In genomic region chr15:30984542-30984941, GRCh38 we compare ENCODE assay signal across 11 cellular contexts. TPM values are rescaled to one million over a fixed set of nuclear protein-coding genes. Genes with fewer than 3 reads are reported as not detected.
A peak's percentile ranks its signal among the peaks of the same experiment; 100 is the strongest.
DNase-seq lines count a peak whose midpoint lies in the region; ATAC-seq, FAIRE-seq and TF ChIP-seq lines count a peak whose summit lies in the region.
"Had no signal": no experiment of that assay in that cellular context is flagged by ENCODE, and none has a peak within 500 bp of the region (broad histone marks: within the 10 kb centered on the region; RNA-seq: fewer than 3 reads in every experiment).

No MANE protein-coding gene starts in this region.

- no peaks in the 10 kb centered on the region for H3K9me2 ChIP-seq in SK-N-SH

- FAIRE-seq in HepG2 (lab: Jason Lieb, UNC), result no peak

- H3K27me3 ChIP-seq in SK-N-SH (ENCODE audit: insufficient read depth), result no peaks in the 10 kb centered on the region
- H3K27me3 ChIP-seq in spleen (replicated peaks in 1 of 7), result no peaks in the 10 kb centered on the region
- no peaks in the 10 kb centered on the region for H3K27me3 ChIP-seq in HepG2 (ENCODE audit: control insufficient read depth in 1 of 2, insufficient read depth in 2 of 2, low read length in 2 of 2)

- H3K4me3 ChIP-seq in SK-N-SH (ENCODE audit: low read depth in 2 of 2, low read length in 1 of 2) (peak overlapping the region; percentile 1 to 27; a peak in 2 of 4 replicates), spleen (peak overlapping the region in 3 of 8 donors; percentile 2 to 36 (median 15)), HepG2 (replicated peaks in 1 of 3; ENCODE audit: insufficient read depth in 1 of 3, low read depth in 2 of 3, low read length in 3 of 3) (no peak overlapping the region)

- TF ChIP-seq EP300 in SK-N-SH (IDR thresholded peaks at IDR 0.05; ENCODE audit: borderline replicate concordance in 1 of 2, low read depth in 1 of 2, low read length in 1 of 2), result no peak
- no peak for TF ChIP-seq EP300 in HepG2 (IDR thresholded peaks at IDR 0.05; ENCODE audit: low read depth in 2 of 2, low read length in 2 of 2)
- TF ChIP-seq EP300 in HepG2 (CRISPR knock-in tag; IDR thresholded peaks at IDR 0.05; ENCODE audit: borderline replicate concordance), result no peak

- TF ChIP-seq CTCF in SK-N-SH (IDR thresholded peaks at IDR 0.05) (no peak), spleen (IDR thresholded peaks at IDR 0.05 in 8 of 11, conservative IDR thresholded peaks at IDR 0.05 in 3 of 11) (no peak), HepG2 (CRISPR knock-in tag; IDR thresholded peaks at IDR 0.05) (no peak)

- peak; percentile 72 for ATAC-seq in GM18511 (IDR thresholded peaks at IDR 0.05; ENCODE audit: unreplicated experiment)
- peak; percentile 29 for ATAC-seq in left ventricle myocardium superior
- no peak for ATAC-seq in HepG2
- no peak for ATAC-seq in HG02973 (IDR thresholded peaks at IDR 0.05; ENCODE audit: unreplicated experiment)

- H3F3A ChIP-seq in SK-N-SH (replicated peaks; ENCODE audit: insufficient read depth), result peaks cover 4% of the 10 kb centered on the region

- intact Hi-C loops in left ventricle myocardium superior (cut with micrococcal nuclease), result no loop called here
- intact Hi-C loops in spleen (cut with DNase I; ENCODE audit: low total_unique reads), result loop anchor here (5.0 to 10.0 kb wide), 2 partner anchors 37 to 140 kb away; no protein-coding TSS in a partner anchor
- intact Hi-C loops in HepG2 (cut with micrococcal nuclease; ENCODE audit: unreplicated experiment), result no loop called here

- in situ Hi-C loops in HepG2 (cut with HindIII; ENCODE audit: extremely low pct_ligation_motif_present, low pct_unique_long_range_greater_than_20kb), result loop anchor here (25.0 kb wide), 1 partner anchor 153 kb away; no protein-coding TSS in a partner anchor

- H2AFZ ChIP-seq in SK-N-SH (ENCODE audit: low read depth) (no peak overlapping the region), HepG2 (ENCODE audit: low read length) (no peak overlapping the region)

- H3K79me2 ChIP-seq in SK-N-SH (ENCODE audit: insufficient read depth) (peaks cover 75% of the 10 kb centered on the region), HepG2 (ENCODE audit: insufficient read depth, low read length) (peaks cover 53% of the 10 kb centered on the region)

- 60% methylated on average over 6 of the region's 6 CpGs for WGBS in SK-N-SH (ENCODE audit: low lambda C conversion rate)
- 51 to 71% (median 59%) methylated on average over 6 of the region's 6 CpGs for WGBS in spleen, 5 donors
- WGBS in HepG2 (ENCODE audit: low lambda C conversion rate), result 89% methylated on average over 6 of the region's 6 CpGs

- H4K20me1 ChIP-seq in SK-N-SH (ENCODE audit: insufficient read depth), result peaks cover 17% of the 10 kb centered on the region; the same call in 1 of the 2 replicates
- H4K20me1 ChIP-seq in HepG2 (ENCODE audit: insufficient read depth, low read length), result no peaks in the 10 kb centered on the region; the same call in 1 of the 2 replicates

- TF ChIP-seq RAD21 in SK-N-SH (IDR thresholded peaks at IDR 0.05; ENCODE audit: low read length) (no peak), HepG2 (CRISPR knock-in tag; IDR thresholded peaks at IDR 0.05) (no peak)

- peaks cover 6 to 18% of the 10 kb centered on the region in 2 experiments for H3K4me1 ChIP-seq in SK-N-SH (ENCODE audit: control insufficient read depth in 1 of 2, insufficient read depth in 2 of 2, low read depth in 1 of 2, low read length in 1 of 2)
- H3K4me1 ChIP-seq in spleen, result peaks cover 2 to 100% (median 91%) of the 10 kb centered on the region in 6 donors
- H3K4me1 ChIP-seq in HepG2 (ENCODE audit: insufficient read depth, low read length), result peaks cover 50% of the 10 kb centered on the region

- no peaks in the 10 kb centered on the region for H3K9me3 ChIP-seq in SK-N-SH
- H3K9me3 ChIP-seq in spleen, result no peaks in the 10 kb centered on the region
- H3K9me3 ChIP-seq in HepG2 (ENCODE audit: low read length), result no peaks in the 10 kb centered on the region

- H3K36me3 ChIP-seq in SK-N-SH (replicated peaks in 1 of 2; ENCODE audit: control insufficient read depth in 1 of 2, insufficient read depth in 2 of 2, low read length in 1 of 2) (peaks cover 17 to 30% of the 10 kb centered on the region in 2 experiments), spleen (peaks cover 0 to 89% (median 15%) of the 10 kb centered on the region in 6 donors), HepG2 (replicated peaks in 1 of 2; ENCODE audit: control insufficient read depth in 1 of 2, insufficient read depth in 2 of 2, low read length in 2 of 2) (peaks cover 14 to 36% of the 10 kb centered on the region in 2 experiments)

- TF ChIP-seq POLR2A in spleen (IDR thresholded peaks at IDR 0.05), result no peak
- TF ChIP-seq POLR2A in HepG2 (IDR thresholded peaks at IDR 0.05; ENCODE audit: insufficient read depth in 1 of 2, low read depth in 2 of 2, low read length in 2 of 2), result no peak

- peak overlapping the region; percentile 57 for H3K4me2 ChIP-seq in SK-N-SH
- no peak overlapping the region for H3K4me2 ChIP-seq in HepG2 (ENCODE audit: low read depth, low read length)

- H3K27ac ChIP-seq in SK-N-SH (ENCODE audit: low read depth in 2 of 2, low read length in 1 of 2), result peak overlapping the region; percentile 46 to 53; a peak in 3 of 4 replicates
- peak overlapping the region in 7 of 8 donors; percentile 30 to 78 (median 64) for H3K27ac ChIP-seq in spleen
- no peak overlapping the region for H3K27ac ChIP-seq in HepG2 (ENCODE audit: extremely low read length, insufficient read depth, low read length)
- H3K27ac ChIP-seq: RWPE1 had no signal

- POLR2A ChIA-PET in SK-N-SH (lab: Yijun Ruan, JAX), result interaction anchor here (0.8 kb wide), 1 partner anchor 40 kb away, joined by 3 read pairs; no protein-coding TSS in a partner anchor
- POLR2A ChIA-PET in HepG2 (lab: Yijun Ruan, JAX), result no interaction called here

- DNase-seq in SK-N-SH (peak; percentile 64), left ventricle myocardium superior (no peak), spleen (no peak), COLO668 (lab: John Stamatoyannopoulos, UW; ENCODE audit: unreplicated experiment) (no peak), HepG2 (ENCODE audit: low spot score) (no peak), GDM1 (lab: John Stamatoyannopoulos, UW) (no peak)
- DNase-seq: activated CD8-positive, alpha-beta memory T cell treated with anti-CD3 and anti-CD28 coated beads, Interleukin-2, amount 50 U/mL, for 4 hours; endodermal cell had no signal

- CTCF ChIA-PET in SK-N-SH (lab: Yijun Ruan, JAX), result interaction anchor here (1.0 to 3.7 kb wide), 3 partner anchors 16 to 144 kb away, joined by 3 to 29 read pairs (median 5); no protein-coding TSS in a partner anchor
- CTCF ChIA-PET in HepG2 (lab: Yijun Ruan, JAX; ENCODE audit: low intra/inter-chr PET ratio, low total read pairs), result no interaction called here

- no peak overlapping the region for H3K9ac ChIP-seq in SK-N-SH
- H3K9ac ChIP-seq in HepG2 (ENCODE audit: insufficient read depth, low read depth, low read length), result no peak overlapping the region

- no TSS peak for BruUV-seq in HepG2 (replicated peaks; lab: Mats Ljungman, UMichigan)

TF ChIP-seq in SK-N-SH, 30 proteins besides CTCF, POLR2A, EP300 and RAD21 (continues in another document):
- TF ChIP-seq SIN3A (IDR thresholded peaks at IDR 0.05; ENCODE audit: borderline replicate concordance, low read depth, low read length), result no peak

TF ChIP-seq in HepG2, 621 proteins besides CTCF, POLR2A, EP300 and RAD21:
- TF ChIP-seq BRCA1 (CRISPR knock-in tag; IDR thresholded peaks at IDR 0.05) (no peak), CBX1 (IDR thresholded peaks at IDR 0.05; ENCODE audit: low read depth) (no peak), ATAD3A (CRISPR knock-in tag; IDR thresholded peaks at IDR 0.05) (no peak), POLR2AphosphoS2 (IDR thresholded peaks at IDR 0.05; ENCODE audit: low read depth, low read length) (no peak), FOSL1 (CRISPR knock-in tag; IDR thresholded peaks at IDR 0.05; ENCODE audit: borderline replicate concordance) (no peak), ZNF883 (CRISPR knock-in tag; IDR thresholded peaks at IDR 0.05; ENCODE audit: not compliant biosample characterization) (no peak)

RNA-seq across cellular contexts. Expression of gene MTMR10, which starts 6.9 kb away (rescaled TPM):
- polyA plus RNA-seq in SK-N-SH (2012; rRNA removed) (6.4 and 8.0 TPM in 2 replicates), spleen (10 to 100 TPM in 2 of 3 donors, 1 to 10 TPM in 1; 8.2 to 14.5 (median 10.1) TPM), HepG2 (2011; rRNA removed) (10.0 and 10.2 TPM in 2 replicates)
- 7.4 and 8.7 TPM in 2 replicates for polyA plus RNA-seq in SK-N-SH (2012; cell fraction: cytosol; rRNA removed)
- 9.1 and 14.4 TPM in 2 replicates for polyA plus RNA-seq in SK-N-SH (2012; cell fraction: nucleus; rRNA removed)
- total RNA-seq in left ventricle myocardium superior (34.8 TPM), spleen (10 to 100 TPM; 29.2 to 67.9 (median 51.6) TPM), HepG2 (2016; rRNA removed; fragmentation: Illumina TruSeq; extraction: Trizol) (17.4 and 18.6 TPM in 2 replicates)
- 2.5 and 2.7 TPM in 2 replicates for total RNA-seq in HepG2 (2016; cell fraction: cytosol; rRNA removed; fragmentation: Illumina TruSeq; extraction: Trizol; ENCODE audit: low read depth)
- total RNA-seq in HepG2 (2016; cell fraction: insoluble cytoplasmic fraction; rRNA removed; fragmentation: Illumina TruSeq; extraction: Trizol), result 17.6 and 17.8 TPM in 2 replicates
- 8.5 and 10.1 TPM in 2 replicates for total RNA-seq in HepG2 (2016; cell fraction: membrane; rRNA removed; fragmentation: Illumina TruSeq; extraction: Trizol)
- 29.2 and 29.6 TPM in 2 replicates for total RNA-seq in HepG2 (2016; cell fraction: nucleus; rRNA removed; fragmentation: Illumina TruSeq; extraction: Trizol)
- polyA plus RNA-seq in HepG2 (2011; cell fraction: cytosol; rRNA removed), result 4.3 and 6.3 TPM in 2 replicates
- 10.5 and 10.7 TPM in 2 replicates for polyA plus RNA-seq in HepG2 (2011; cell fraction: nucleus; rRNA removed)
- 11.6 and 14.6 TPM in 2 replicates for polyA plus RNA-seq in HepG2 (2012)
- 1.1 TPM in 2 replicates for polyA plus RNA-seq in HepG2 (2016; cell fraction: cytosol; fragmentation: Illumina TruSeq; extraction: Trizol; ENCODE audit: low read depth)
- polyA plus RNA-seq in HepG2 (2016; cell fraction: insoluble cytoplasmic fraction; fragmentation: Illumina TruSeq; extraction: Trizol; ENCODE audit: low read depth), result 13.3 and 14.3 TPM in 2 replicates
- 4.3 and 4.6 TPM in 2 replicates for polyA plus RNA-seq in HepG2 (2016; cell fraction: membrane; fragmentation: Illumina TruSeq; extraction: Trizol; ENCODE audit: low read depth)
- polyA plus RNA-seq in HepG2 (2016; cell fraction: nucleus; fragmentation: Illumina TruSeq; extraction: Trizol; ENCODE audit: insufficient read depth, low read depth), result 16.0 and 20.6 TPM in 2 replicates
- 6.1 and 8.6 TPM in 2 replicates for polyA minus RNA-seq in HepG2 (2011; rRNA and poly(A)+ RNA removed; ENCODE audit: low replicate concordance)
- polyA minus RNA-seq in HepG2 (2011; cell fraction: cytosol; rRNA and poly(A)+ RNA removed), result 8.5 and 9.8 TPM in 2 replicates
- 79.1 and 87.2 TPM in 2 replicates for polyA minus RNA-seq in HepG2 (2011; cell fraction: nucleus; rRNA and poly(A)+ RNA removed)

Comparison
In these comparisons a context has a peak if more than half of its experiments do, and no peak if none do; other contexts are left out.
1. ATAC-seq: peak in GM18511 (single experiment) and left ventricle myocardium superior (single experiment); none in HepG2 (single experiment) and HG02973 (single experiment).
2. H3K4me3 ChIP-seq: peak in SK-N-SH (2 of 2); none in HepG2 (0 of 3).